8 cellular contexts compared by ENCODE assay signal in the genomic region with DNA sequence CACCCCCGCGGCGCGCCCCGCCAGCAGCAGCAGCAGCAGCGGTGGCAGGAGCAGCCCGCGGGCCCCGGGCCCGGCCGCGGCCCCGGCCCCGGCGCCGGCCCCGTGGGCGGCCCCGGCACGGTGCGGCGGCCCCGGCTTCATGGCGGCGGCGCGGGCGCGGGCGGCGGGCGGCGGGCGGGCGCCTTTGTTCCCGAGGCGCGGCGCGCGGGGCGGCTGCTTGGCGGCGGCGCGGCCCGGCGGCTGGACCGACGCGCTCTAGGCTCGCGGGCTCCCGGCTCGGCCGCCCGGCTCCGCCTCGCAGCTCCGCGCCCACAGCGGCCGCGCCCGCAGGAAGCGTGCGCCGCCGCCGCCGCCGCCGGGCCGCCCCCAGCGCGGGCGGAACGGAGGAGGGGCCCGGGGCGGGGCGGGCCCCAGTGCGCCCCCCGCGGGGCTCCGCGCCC. TPM values are rescaled to one million over a fixed set of nuclear protein-coding genes. Genes with fewer than 3 reads are reported as not detected.
DNase-seq lines count a peak whose midpoint lies in the region; ATAC-seq and TF ChIP-seq lines count a peak whose summit lies in the region.

TSS of gene SDC3 (minus strand) at position 313 of the 440 bp plus-strand sequence. CDS start at position 141, 172 bp downstream.

- peak within 1 kb of the TSS; percentile 91 for H3K4me3 Mint-ChIP-seq in dendritic cell treated with granulocyte-macrophage colony-stimulating factor and Interleukin-4, amounts not matched to agents 40 ng/mL and 50 ng/mL, for 4 days

- WGBS in tibial nerve, 2 donors = 0% methylated on average over 43 of the region's 86 CpGs; no CpG with 5 or more reads in 1 of the 2 donors

- peaks cover 84% of the 10 kb centered on the region for H3K4me1 Mint-ChIP-seq in dendritic cell treated with granulocyte-macrophage colony-stimulating factor and Interleukin-4, amounts not matched to agents 40 ng/mL and 50 ng/mL, for 4 days (ENCODE audit: low read depth)

- TF ChIP-seq POLR2A in tibial nerve (IDR thresholded peaks at IDR 0.05) = no peak

- peak within 1 kb of the TSS; percentile 87 for H3K27ac Mint-ChIP-seq in dendritic cell treated with granulocyte-macrophage colony-stimulating factor and Interleukin-4, amounts not matched to agents 40 ng/mL and 50 ng/mL, for 4 days

- peaks cover 25% of the 10 kb centered on the region for H3K27me3 ChIP-seq in OCI-LY3 (ENCODE audit: low read depth, low read length)
- no peaks in the 10 kb centered on the region for H3K27me3 ChIP-seq in tibial nerve

- TF ChIP-seq CTCF in OCI-LY3 (IDR thresholded peaks at IDR 0.05; ENCODE audit: low read depth, low read length) (no peak), tibial nerve (IDR thresholded peaks at IDR 0.05) (no peak)

- H2AFZ ChIP-seq in OCI-LY3 (ENCODE audit: low read depth, low read length) = no peak within 1 kb of the TSS

- ATAC-seq in GM19351 (IDR thresholded peaks at IDR 0.05; ENCODE audit: unreplicated experiment) (no peak), GM21619 (IDR thresholded peaks at IDR 0.05; ENCODE audit: unreplicated experiment) (no peak)

- no peak for TF ChIP-seq EP300 in tibial nerve (IDR thresholded peaks at IDR 0.05)

- peak within 1 kb of the TSS; percentile 61 for H3K9ac ChIP-seq in ES-I3 (ENCODE audit: low read depth, low read length)
- peak within 1 kb of the TSS; percentile 32; the same call in 1 of the 2 replicates for H3K9ac ChIP-seq in OCI-LY3 (ENCODE audit: low read length)

- peak within 1 kb of the TSS; percentile 74 for H3K4me3 ChIP-seq in OCI-LY3 (ENCODE audit: low read length)
- H3K4me3 ChIP-seq in tibial nerve = peak within 1 kb of the TSS; percentile 33 to 68 (median 56)

- DNase-seq in lung microvascular endothelial cell (ENCODE audit: low read depth in 2 of 2) = peak; percentile 41 to 62
- no peak for DNase-seq in tibial nerve (ENCODE audit: low spot score in 2 of 2)
- DNase-seq in NCI-H524 treated with DMSO at 0.1 percent for 48 hours (lab: John Stamatoyannopoulos, UW) = no peak

- no peaks in the 10 kb centered on the region for H3K79me2 ChIP-seq in OCI-LY3 (ENCODE audit: low read length)

- peaks cover 47% of the 10 kb centered on the region for H3K27me3 Mint-ChIP-seq in dendritic cell treated with granulocyte-macrophage colony-stimulating factor and Interleukin-4, amounts not matched to agents 40 ng/mL and 50 ng/mL, for 4 days

- intact Hi-C loops in dendritic cell treated with granulocyte-macrophage colony-stimulating factor and Interleukin-4, amounts not matched to agents 40 ng/mL and 50 ng/mL, for 4 days (cut with micrococcal nuclease) = no loop called here

- no peaks in the 10 kb centered on the region for H3K9me3 ChIP-seq in ES-I3 (ENCODE audit: control insufficient read depth, insufficient read depth, low read length)
- no peaks in the 10 kb centered on the region for H3K9me3 ChIP-seq in OCI-LY3 (ENCODE audit: insufficient read depth, low read length)
- H3K9me3 ChIP-seq in tibial nerve = no peaks in the 10 kb centered on the region

- H3K27ac ChIP-seq in OCI-LY3 (ENCODE audit: low read length) (no peak within 1 kb of the TSS), tibial nerve (peak within 1 kb of the TSS; percentile 65 to 90 (median 80))

- H4K20me1 ChIP-seq in OCI-LY3 (ENCODE audit: insufficient read depth, low read length) = no peaks in the 10 kb centered on the region

- peaks cover 11% of the 10 kb centered on the region for H3K36me3 Mint-ChIP-seq in dendritic cell treated with granulocyte-macrophage colony-stimulating factor and Interleukin-4, amounts not matched to agents 40 ng/mL and 50 ng/mL, for 4 days (ENCODE audit: low read depth)

- H3K4me2 ChIP-seq in OCI-LY3 (ENCODE audit: low read length) = peak within 1 kb of the TSS; percentile 84

- H3K9me3 Mint-ChIP-seq in dendritic cell treated with granulocyte-macrophage colony-stimulating factor and Interleukin-4, amounts not matched to agents 40 ng/mL and 50 ng/mL, for 4 days = no peaks in the 10 kb centered on the region

- H3K4me1 ChIP-seq in ES-I3 (ENCODE audit: insufficient read depth, low read length) (peaks cover 40% of the 10 kb centered on the region), OCI-LY3 (ENCODE audit: low read length) (peaks cover 14% of the 10 kb centered on the region), tibial nerve (peaks cover 0 to 66% (median 20%) of the 10 kb centered on the region in 4 donors)

- H3K36me3 ChIP-seq in ES-I3 (ENCODE audit: insufficient read depth, low read length) (no peaks in the 10 kb centered on the region), OCI-LY3 (replicated peaks; ENCODE audit: low read depth, low read length) (no peaks in the 10 kb centered on the region), tibial nerve (no peaks in the 10 kb centered on the region)

RNA-seq across cellular contexts. Expression of gene SDC3, which starts in this region (rescaled TPM):
- 20.9 and 42.9 TPM in 2 replicates for total RNA-seq in lung microvascular endothelial cell
- total RNA-seq in tibial nerve = 10 to 100 TPM; 47.1 to 78.9 (median 64.2) TPM

Comparison
In these comparisons a context has a peak if more than half of its experiments do, and no peak if none do; other contexts are left out.
1. DNase-seq: peak in lung microvascular endothelial cell (2 of 2); none in tibial nerve (0 of 2) and NCI-H524 treated with DMSO at 0.1 percent for 48 hours (single experiment).